In genomic region chr11:65428578-65429068, GRCh38 we compare ENCODE assay signal across 1 cellular context.
A peak's percentile ranks its signal among the peaks of the same experiment; 100 is the strongest.
TF ChIP-seq lines count a peak whose summit lies in the region.

No MANE protein-coding gene starts in this region.

TF ChIP-seq in K562, 482 proteins besides CTCF, POLR2A, EP300 and RAD21 (continued from another document and continues in another):
- TF ChIP-seq MYNN (IDR thresholded peaks at IDR 0.05) (peak; percentile 7; the same call in 1 of the 2 replicates), MYNN (CRISPR knock-in tag; IDR thresholded peaks at IDR 0.05) (no peak), TSC22D4 (tag; IDR thresholded peaks at IDR 0.05) (no peak), NFE2L1 (tag; IDR thresholded peaks at IDR 0.05; ENCODE audit: borderline replicate concordance, low read depth) (no peak), CHD1 (IDR thresholded peaks at IDR 0.05; ENCODE audit: low read length) (peak; percentile 66), FUS (optimal IDR thresholded peaks at IDR 0.05; ENCODE audit: low read depth, low read length) (peak; percentile 99), KDM4B (IDR thresholded peaks at IDR 0.05; ENCODE audit: borderline replicate concordance in 2 of 2, low read depth in 1 of 2) (no peak), ZNF263 (CRISPR knock-in tag; IDR thresholded peaks at IDR 0.05; ENCODE audit: borderline replicate concordance) (no peak), POLR2AphosphoS2 (IDR thresholded peaks at IDR 0.05; ENCODE audit: low read length) (peak; percentile 79), CBX1 (IDR thresholded peaks at IDR 0.05; ENCODE audit: low read depth) (no peak), NR1H2 (CRISPR knock-in tag; IDR thresholded peaks at IDR 0.05) (no peak), ZNF551 (CRISPR knock-in tag; IDR thresholded peaks at IDR 0.05) (no peak), CAMTA2 (CRISPR knock-in tag; conservative IDR thresholded peaks at IDR 0.05) (0 out of 2 replicates have a peak, but pooled peaks have one; percentile 53), SNIP1 (IDR thresholded peaks at IDR 0.05; ENCODE audit: low read depth) (no peak), CCNT2 (IDR thresholded peaks at IDR 0.05; ENCODE audit: borderline replicate concordance, extremely low read depth, insufficient read length, low read depth, low read length) (peak; percentile 70), ILF3 (IDR thresholded peaks at IDR 0.05; ENCODE audit: borderline replicate concordance) (no peak), HNRNPLL (IDR thresholded peaks at IDR 0.05; ENCODE audit: low read depth, low read length, poor library complexity, severe bottlenecking) (no peak), RBM14 (IDR thresholded peaks at IDR 0.05; ENCODE audit: borderline replicate concordance, insufficient read depth, low read depth, low read length) (no peak), TRIM25 (IDR thresholded peaks at IDR 0.05; ENCODE audit: borderline replicate concordance) (no peak), CREM (IDR thresholded peaks at IDR 0.05; ENCODE audit: low read depth) (no peak), MCM5 (IDR thresholded peaks at IDR 0.05; ENCODE audit: low read depth) (no peak), CHD7 (IDR thresholded peaks at IDR 0.05; ENCODE audit: low read depth, low read length) (no peak), BHLHE40 (IDR thresholded peaks at IDR 0.05; ENCODE audit: low read length) (no peak), ZNF146 (CRISPR knock-in tag; IDR thresholded peaks at IDR 0.05; ENCODE audit: unreplicated experiment) (no peak), ZNF57 (CRISPR knock-in tag; IDR thresholded peaks at IDR 0.05) (0 out of 2 replicates have a peak, but pooled peaks have one; percentile 1), ZBTB43 (CRISPR knock-in tag; IDR thresholded peaks at IDR 0.05) (no peak), SP1 (CRISPR knock-in tag; IDR thresholded peaks at IDR 0.05) (no peak), ARID2 (IDR thresholded peaks at IDR 0.05) (0 out of 2 replicates have a peak, but pooled peaks have one; percentile 15), HMGN3 (IDR thresholded peaks at IDR 0.05; ENCODE audit: borderline replicate concordance, extremely low read depth, insufficient read length, low read depth, low read length) (peak; percentile 57), CBFA2T2 (conservative IDR thresholded peaks at IDR 0.05) (0 out of 2 replicates have a peak, but pooled peaks have one; percentile 0)
- TF ChIP-seq, protein P1, sequence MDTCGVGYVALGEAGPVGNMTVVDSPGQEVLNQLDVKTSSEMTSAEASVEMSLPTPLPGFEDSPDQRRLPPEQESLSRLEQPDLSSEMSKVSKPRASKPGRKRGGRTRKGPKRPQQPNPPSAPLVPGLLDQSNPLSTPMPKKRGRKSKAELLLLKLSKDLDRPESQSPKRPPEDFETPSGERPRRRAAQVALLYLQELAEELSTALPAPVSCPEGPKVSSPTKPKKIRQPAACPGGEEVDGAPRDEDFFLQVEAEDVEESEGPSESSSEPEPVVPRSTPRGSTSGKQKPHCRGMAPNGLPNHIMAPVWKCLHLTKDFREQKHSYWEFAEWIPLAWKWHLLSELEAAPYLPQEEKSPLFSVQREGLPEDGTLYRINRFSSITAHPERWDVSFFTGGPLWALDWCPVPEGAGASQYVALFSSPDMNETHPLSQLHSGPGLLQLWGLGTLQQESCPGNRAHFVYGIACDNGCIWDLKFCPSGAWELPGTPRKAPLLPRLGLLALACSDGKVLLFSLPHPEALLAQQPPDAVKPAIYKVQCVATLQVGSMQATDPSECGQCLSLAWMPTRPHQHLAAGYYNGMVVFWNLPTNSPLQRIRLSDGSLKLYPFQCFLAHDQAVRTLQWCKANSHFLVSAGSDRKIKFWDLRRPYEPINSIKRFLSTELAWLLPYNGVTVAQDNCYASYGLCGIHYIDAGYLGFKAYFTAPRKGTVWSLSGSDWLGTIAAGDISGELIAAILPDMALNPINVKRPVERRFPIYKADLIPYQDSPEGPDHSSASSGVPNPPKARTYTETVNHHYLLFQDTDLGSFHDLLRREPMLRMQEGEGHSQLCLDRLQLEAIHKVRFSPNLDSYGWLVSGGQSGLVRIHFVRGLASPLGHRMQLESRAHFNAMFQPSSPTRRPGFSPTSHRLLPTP (IDR thresholded peaks at IDR 0.05; ENCODE audit: borderline replicate concordance, extremely low read depth, insufficient read length): no peak
- TF ChIP-seq, protein P2, sequence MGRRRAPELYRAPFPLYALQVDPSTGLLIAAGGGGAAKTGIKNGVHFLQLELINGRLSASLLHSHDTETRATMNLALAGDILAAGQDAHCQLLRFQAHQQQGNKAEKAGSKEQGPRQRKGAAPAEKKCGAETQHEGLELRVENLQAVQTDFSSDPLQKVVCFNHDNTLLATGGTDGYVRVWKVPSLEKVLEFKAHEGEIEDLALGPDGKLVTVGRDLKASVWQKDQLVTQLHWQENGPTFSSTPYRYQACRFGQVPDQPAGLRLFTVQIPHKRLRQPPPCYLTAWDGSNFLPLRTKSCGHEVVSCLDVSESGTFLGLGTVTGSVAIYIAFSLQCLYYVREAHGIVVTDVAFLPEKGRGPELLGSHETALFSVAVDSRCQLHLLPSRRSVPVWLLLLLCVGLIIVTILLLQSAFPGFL (CRISPR knock-in tag; IDR thresholded peaks at IDR 0.05): no peak
- TF ChIP-seq, protein P3, sequence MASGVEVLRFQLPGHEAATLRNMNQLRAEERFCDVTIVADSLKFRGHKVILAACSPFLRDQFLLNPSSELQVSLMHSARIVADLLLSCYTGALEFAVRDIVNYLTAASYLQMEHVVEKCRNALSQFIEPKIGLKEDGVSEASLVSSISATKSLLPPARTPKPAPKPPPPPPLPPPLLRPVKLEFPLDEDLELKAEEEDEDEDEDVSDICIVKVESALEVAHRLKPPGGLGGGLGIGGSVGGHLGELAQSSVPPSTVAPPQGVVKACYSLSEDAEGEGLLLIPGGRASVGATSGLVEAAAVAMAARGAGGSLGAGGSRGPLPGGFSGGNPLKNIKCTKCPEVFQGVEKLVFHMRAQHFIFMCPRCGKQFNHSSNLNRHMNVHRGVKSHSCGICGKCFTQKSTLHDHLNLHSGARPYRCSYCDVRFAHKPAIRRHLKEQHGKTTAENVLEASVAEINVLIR (CRISPR knock-in tag; IDR thresholded peaks at IDR 0.05): no peak
- TF ChIP-seq, protein P4, sequence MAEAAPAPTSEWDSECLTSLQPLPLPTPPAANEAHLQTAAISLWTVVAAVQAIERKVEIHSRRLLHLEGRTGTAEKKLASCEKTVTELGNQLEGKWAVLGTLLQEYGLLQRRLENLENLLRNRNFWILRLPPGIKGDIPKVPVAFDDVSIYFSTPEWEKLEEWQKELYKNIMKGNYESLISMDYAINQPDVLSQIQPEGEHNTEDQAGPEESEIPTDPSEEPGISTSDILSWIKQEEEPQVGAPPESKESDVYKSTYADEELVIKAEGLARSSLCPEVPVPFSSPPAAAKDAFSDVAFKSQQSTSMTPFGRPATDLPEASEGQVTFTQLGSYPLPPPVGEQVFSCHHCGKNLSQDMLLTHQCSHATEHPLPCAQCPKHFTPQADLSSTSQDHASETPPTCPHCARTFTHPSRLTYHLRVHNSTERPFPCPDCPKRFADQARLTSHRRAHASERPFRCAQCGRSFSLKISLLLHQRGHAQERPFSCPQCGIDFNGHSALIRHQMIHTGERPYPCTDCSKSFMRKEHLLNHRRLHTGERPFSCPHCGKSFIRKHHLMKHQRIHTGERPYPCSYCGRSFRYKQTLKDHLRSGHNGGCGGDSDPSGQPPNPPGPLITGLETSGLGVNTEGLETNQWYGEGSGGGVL (CRISPR knock-in tag; IDR thresholded peaks at IDR 0.05): no peak
- TF ChIP-seq, protein P5, sequence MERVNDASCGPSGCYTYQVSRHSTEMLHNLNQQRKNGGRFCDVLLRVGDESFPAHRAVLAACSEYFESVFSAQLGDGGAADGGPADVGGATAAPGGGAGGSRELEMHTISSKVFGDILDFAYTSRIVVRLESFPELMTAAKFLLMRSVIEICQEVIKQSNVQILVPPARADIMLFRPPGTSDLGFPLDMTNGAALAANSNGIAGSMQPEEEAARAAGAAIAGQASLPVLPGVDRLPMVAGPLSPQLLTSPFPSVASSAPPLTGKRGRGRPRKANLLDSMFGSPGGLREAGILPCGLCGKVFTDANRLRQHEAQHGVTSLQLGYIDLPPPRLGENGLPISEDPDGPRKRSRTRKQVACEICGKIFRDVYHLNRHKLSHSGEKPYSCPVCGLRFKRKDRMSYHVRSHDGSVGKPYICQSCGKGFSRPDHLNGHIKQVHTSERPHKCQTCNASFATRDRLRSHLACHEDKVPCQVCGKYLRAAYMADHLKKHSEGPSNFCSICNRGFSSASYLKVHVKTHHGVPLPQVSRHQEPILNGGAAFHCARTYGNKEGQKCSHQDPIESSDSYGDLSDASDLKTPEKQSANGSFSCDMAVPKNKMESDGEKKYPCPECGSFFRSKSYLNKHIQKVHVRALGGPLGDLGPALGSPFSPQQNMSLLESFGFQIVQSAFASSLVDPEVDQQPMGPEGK (CRISPR knock-in tag; IDR thresholded peaks at IDR 0.05; ENCODE audit: borderline replicate concordance): no peak
